ENCODE assay signal across 9 cellular contexts in the genomic region with DNA sequence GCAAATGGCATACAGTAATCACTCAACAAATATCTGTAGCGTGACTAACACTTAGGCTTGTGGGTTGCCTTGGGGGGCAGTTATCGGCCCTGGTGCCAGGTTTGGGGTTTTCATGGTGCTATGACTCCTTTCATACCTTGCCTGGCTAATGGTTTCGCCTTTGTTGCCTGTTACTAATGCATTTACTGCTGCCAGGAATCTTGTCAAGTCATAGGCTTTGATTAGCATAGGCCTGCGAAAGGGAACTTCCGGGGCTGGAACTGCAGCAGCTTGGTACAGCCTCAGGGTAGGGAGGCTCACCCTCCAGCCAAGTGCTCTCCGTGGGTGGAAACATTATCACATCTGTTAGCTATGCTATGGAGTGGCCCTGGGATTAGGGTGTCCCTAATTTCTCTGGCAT. TPM values are rescaled to one million over a fixed set of nuclear protein-coding genes. Genes with fewer than 3 reads are reported as not detected.
A peak's percentile ranks its signal among the peaks of the same experiment; 100 is the strongest.
DNase-seq lines count a peak whose midpoint lies in the region; ATAC-seq and TF ChIP-seq lines count a peak whose summit lies in the region.
"Had no signal": no experiment of that assay in that cellular context is flagged by ENCODE, and none has a peak within 500 bp of the region (broad histone marks: within the 10 kb centered on the region; RNA-seq: fewer than 3 reads in every experiment).

No MANE protein-coding gene starts in this region.

- peaks cover 2% of the 10 kb centered on the region for H3K4me1 ChIP-seq in IMR-90 (ENCODE audit: control insufficient read depth, insufficient read depth, low read length)

- TF ChIP-seq POLR2A in IMR-90 (IDR thresholded peaks at IDR 0.05; ENCODE audit: low read depth, low read length), result no peak

- H3K18ac ChIP-seq in IMR-90 (ENCODE audit: low read depth, low read length), result no peak overlapping the region

- H3K79me1 ChIP-seq in IMR-90 (ENCODE audit: low read depth in 1 of 2, low read length in 2 of 2), result no peaks in the 10 kb centered on the region

- TF ChIP-seq CTCF in IMR-90 (conservative IDR thresholded peaks at IDR 0.05; ENCODE audit: low read depth, low read length), result no peak
- TF ChIP-seq CTCF in cardiac fibroblast (IDR thresholded peaks at IDR 0.05; ENCODE audit: low read depth, low read length), result no peak
- no peak for TF ChIP-seq CTCF in GM20000 (IDR thresholded peaks at IDR 0.05; ENCODE audit: extremely low read depth, missing control alignments)

- no peak for TF ChIP-seq RAD21 in IMR-90 (IDR thresholded peaks at IDR 0.05; ENCODE audit: low read length)

- ATAC-seq in IMR-90 (ENCODE audit: low read depth) (peak; percentile 33; the same call in 1 of the 2 replicates), HG03565 (IDR thresholded peaks at IDR 0.05; ENCODE audit: unreplicated experiment) (no peak), sciatic nerve (no peak)

- H4K8ac ChIP-seq in IMR-90 (ENCODE audit: low read depth in 2 of 2, low read length in 2 of 2), result no peak overlapping the region

- intact Hi-C loops in IMR-90 (cut with micrococcal nuclease), result loop anchor here (10.0 kb wide), 1 partner anchor 138 kb away; no protein-coding TSS in a partner anchor
- intact Hi-C loops in sciatic nerve (cut with DNase I), result no loop called here

- no peaks in the 10 kb centered on the region for H3K27me3 ChIP-seq in IMR-90 (ENCODE audit: control insufficient read depth, insufficient read depth, low read length)

- H2BK5ac ChIP-seq in IMR-90 (ENCODE audit: low read depth, low read length, poor library complexity, severe bottlenecking), result no peak overlapping the region

- no peaks in the 10 kb centered on the region for H3K9me3 ChIP-seq in IMR-90 (ENCODE audit: control insufficient read depth, insufficient read depth, low read length)

- DNase-seq in EH (ENCODE audit: low read depth) (peak; percentile 97), IMR-90 (peak; percentile 65), cardiac fibroblast (ENCODE audit: low read depth in 2 of 2) (peak; percentile 89 to 90), myocyte (ENCODE audit: low read depth) (peak; percentile 59), sciatic nerve (ENCODE audit: low spot score) (no peak), GM20000 (ENCODE audit: low spot score) (no peak)
- no peak for DNase-seq in effector CD4-positive, alpha-beta T cell
- DNase-seq: stimulated activated naive CD4-positive, alpha-beta T cell treated with Interleukin-2 at 50 U/mL for 16 hours had no signal

- POLR2A ChIA-PET in IMR-90 (lab: Charles Lee; ENCODE audit: unreplicated experiment), result no interaction called here

- CTCF ChIA-PET in IMR-90 (lab: Yijun Ruan, JAX), result interaction anchor here (0.7 kb wide), 1 partner anchor 1603 kb away, joined by 8 read pairs; no protein-coding TSS in a partner anchor

- in situ Hi-C loops in IMR-90 (cut with MboI; ENCODE audit: low sequenced_read_pairs), result no loop called here

- H2BK20ac ChIP-seq in IMR-90 (ENCODE audit: low read depth, low read length), result no peak overlapping the region

- H3K23ac ChIP-seq in IMR-90 (ENCODE audit: low read depth, low read length), result no peak overlapping the region

- no peak overlapping the region for H3K4ac ChIP-seq in IMR-90 (ENCODE audit: low read depth, low read length)

- 78% methylated on average over 2 of the region's 6 CpGs; no CpG with 5 or more reads in 1 of the 2 experiments for WGBS in IMR-90 (ENCODE audit: extremely low coverage in 2 of 2, insufficient read length in 1 of 2), 2 experiments

- no peak overlapping the region for H2AK9ac ChIP-seq in IMR-90 (replicated peaks; ENCODE audit: low read depth, low read length, poor library complexity)

- dilution Hi-C loops in IMR-90 (cut with HindIII; ENCODE audit: low sequenced_read_pairs, unreplicated experiment), result no loop called here

- H3K4me3 ChIP-seq in IMR-90 (ENCODE audit: insufficient read depth, low read depth, low read length), result no peak overlapping the region
- H3K4me3 ChIP-seq in cardiac fibroblast (replicated peaks in 1 of 2; ENCODE audit: low read depth in 2 of 2, low read length in 2 of 2), result no peak overlapping the region

- no peaks in the 10 kb centered on the region for H3K36me3 ChIP-seq in IMR-90 (ENCODE audit: control insufficient read depth, insufficient read depth, low read length)

- no peak overlapping the region for H3K14ac ChIP-seq in IMR-90 (replicated peaks; ENCODE audit: low read depth, low read length)

- no peaks in the 10 kb centered on the region; the same call in 1 of the 2 replicates for H3K9me1 ChIP-seq in IMR-90 (ENCODE audit: insufficient read depth, low read length)

- H2AFZ ChIP-seq in IMR-90 (replicated peaks; ENCODE audit: low read length, poor library complexity), result peak overlapping the region; percentile 58

- H2AK5ac ChIP-seq in IMR-90 (ENCODE audit: low read depth, low read length), result no peak overlapping the region

- no peak overlapping the region for H3K56ac ChIP-seq in IMR-90 (ENCODE audit: extremely low read depth, insufficient read depth, low read length)

- no peaks in the 10 kb centered on the region for H4K20me1 ChIP-seq in IMR-90 (ENCODE audit: insufficient read depth, low read length)

- H3K9ac ChIP-seq in IMR-90 (ENCODE audit: low read depth, low read length), result no peak overlapping the region

- H3K27ac ChIP-seq in IMR-90 (ENCODE audit: insufficient read depth, low read length), result no peak overlapping the region

- H2BK120ac ChIP-seq in IMR-90 (ENCODE audit: low read depth, low read length), result no peak overlapping the region

- H4K91ac ChIP-seq in IMR-90 (ENCODE audit: insufficient read depth, low read depth, low read length), result no peak overlapping the region

- H3K4me2 ChIP-seq in IMR-90 (ENCODE audit: low read depth, low read length), result no peak overlapping the region

- no peak overlapping the region for H2BK15ac ChIP-seq in IMR-90 (ENCODE audit: low read depth, low read length)

- no TSS peak for BruUV-seq in IMR-90 (replicated peaks; lab: Mats Ljungman, UMichigan)

- H4K5ac ChIP-seq in IMR-90 (ENCODE audit: low read depth, low read length), result no peak overlapping the region

TF ChIP-seq in IMR-90, 13 proteins besides CTCF, POLR2A, EP300 and RAD21:
- TF ChIP-seq BHLHE40 (IDR thresholded peaks at IDR 0.05; ENCODE audit: low read depth, low read length), result no peak
- no peak for TF ChIP-seq CHD1 (IDR thresholded peaks at IDR 0.05; ENCODE audit: low read depth, low read length)
- peak; percentile 23; the same call in 1 of the 2 replicates for TF ChIP-seq NFE2L2 (IDR thresholded peaks at IDR 0.05; ENCODE audit: low read depth, low read length)
- TF ChIP-seq, protein P1, sequence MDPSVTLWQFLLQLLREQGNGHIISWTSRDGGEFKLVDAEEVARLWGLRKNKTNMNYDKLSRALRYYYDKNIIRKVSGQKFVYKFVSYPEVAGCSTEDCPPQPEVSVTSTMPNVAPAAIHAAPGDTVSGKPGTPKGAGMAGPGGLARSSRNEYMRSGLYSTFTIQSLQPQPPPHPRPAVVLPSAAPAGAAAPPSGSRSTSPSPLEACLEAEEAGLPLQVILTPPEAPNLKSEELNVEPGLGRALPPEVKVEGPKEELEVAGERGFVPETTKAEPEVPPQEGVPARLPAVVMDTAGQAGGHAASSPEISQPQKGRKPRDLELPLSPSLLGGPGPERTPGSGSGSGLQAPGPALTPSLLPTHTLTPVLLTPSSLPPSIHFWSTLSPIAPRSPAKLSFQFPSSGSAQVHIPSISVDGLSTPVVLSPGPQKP (IDR thresholded peaks at IDR 0.05; ENCODE audit: borderline replicate concordance, low read depth, low read length), result no peak
- no peak for TF ChIP-seq MAZ (IDR thresholded peaks at IDR 0.05; ENCODE audit: borderline replicate concordance, low read depth, low read length)

RNA-seq across cellular contexts. Expression of gene SLC25A18, which starts 13.2 kb away (rescaled TPM):
- total RNA-seq in IMR-90 (2012; rRNA removed) (under 0.01 TPM in 1 of 2 replicates, not detected in the other), myocyte (1.2 TPM in 1 of 2 replicates, not detected in the other), sciatic nerve (0.53 TPM)
- polyA plus RNA-seq in IMR-90 (2012; rRNA removed), result 0.05 TPM in 1 of 2 replicates, not detected in the other
- 0.03 TPM in 1 of 2 replicates, not detected in the other for polyA plus RNA-seq in IMR-90 (2012; cell fraction: cytosol; rRNA removed)
- polyA plus RNA-seq in IMR-90 (2012; cell fraction: nucleus; rRNA removed; ENCODE audit: low replicate concordance), result 0.07 and 0.14 TPM in 2 replicates
- 0.69 TPM for polyA plus RNA-seq in myocyte (2012)

RNA-seq across cellular contexts. Expression of gene ATP6V1E1, which starts 52.1 kb away (rescaled TPM):
- total RNA-seq in IMR-90 (2012; rRNA removed) (144 and 151 TPM in 2 replicates), myocyte (221 and 223 TPM in 2 replicates), sciatic nerve (102 TPM)
- 123 and 148 TPM in 2 replicates for polyA plus RNA-seq in IMR-90 (2012; rRNA removed)
- polyA plus RNA-seq in IMR-90 (2012; cell fraction: cytosol; rRNA removed), result 46.0 and 80.4 TPM in 2 replicates
- polyA plus RNA-seq in IMR-90 (2012; cell fraction: nucleus; rRNA removed; ENCODE audit: low replicate concordance), result 14.4 and 72.5 TPM in 2 replicates
- 204 TPM for polyA plus RNA-seq in myocyte (2012)

Comparison
In these comparisons a context has a peak if more than half of its experiments do, and no peak if none do; other contexts are left out.
1. DNase-seq: peak in EH (single experiment), IMR-90 (single experiment), cardiac fibroblast (2 of 2) and myocyte (single experiment); none in sciatic nerve (single experiment), GM20000 (single experiment) and effector CD4-positive, alpha-beta T cell (single experiment).